ENCODE assay signal across 8 cellular contexts in genomic region chr11:95067828-95068244, GRCh38. TPM values are rescaled to one million over a fixed set of nuclear protein-coding genes. Genes with fewer than 3 reads are reported as not detected.
DNase-seq lines count a peak whose midpoint lies in the region; ATAC-seq and TF ChIP-seq lines count a peak whose summit lies in the region.

No MANE protein-coding gene starts in this region.

- H3K4me1 ChIP-seq in RWPE2 (ENCODE audit: insufficient read depth, poor library complexity, severe bottlenecking) = peaks cover 28% of the 10 kb centered on the region
- H3K4me1 ChIP-seq in mononuclear cell (ENCODE audit: insufficient read depth, low read length) = peaks cover 18% of the 10 kb centered on the region
- H3K4me1 ChIP-seq in uterus = peaks cover 0 to 12% of the 10 kb centered on the region in 2 donors

- H3K27ac ChIP-seq in RWPE2 (ENCODE audit: poor library complexity, severe bottlenecking) (peak overlapping the region; percentile 69), uterus (peak overlapping the region; percentile 98 to 99)

- no peaks in the 10 kb centered on the region for H3K9me3 ChIP-seq in RWPE2 (ENCODE audit: severe bottlenecking)
- no peaks in the 10 kb centered on the region for H3K9me3 ChIP-seq in mononuclear cell (ENCODE audit: low read depth, low read length)
- no peaks in the 10 kb centered on the region for H3K9me3 ChIP-seq in uterus

- intact Hi-C loops in uterus (cut with DNase I; ENCODE audit: low total_unique reads) = loop anchor here (5.0 kb wide), 1 partner anchor 84 kb away; no protein-coding TSS in a partner anchor

- no peak for TF ChIP-seq POLR2A in uterus (IDR thresholded peaks at IDR 0.05)

- ATAC-seq in RWPE2 (ENCODE audit: low read depth) = no peak

- H3K36me3 ChIP-seq in RWPE2 (ENCODE audit: low read depth) (peaks cover 14% of the 10 kb centered on the region), uterus (no peaks in the 10 kb centered on the region)

- H3K4me3 ChIP-seq in RWPE2 (ENCODE audit: severe bottlenecking) (peak overlapping the region; percentile 57), mononuclear cell (ENCODE audit: low read length) (peak overlapping the region; percentile 68), uterus (peak overlapping the region; percentile 84)

- DNase-seq in SIG-M5 treated with dmso at 0.1 percent for 504 hours (lab: John Stamatoyannopoulos, UW; ENCODE audit: unreplicated experiment) (peak; percentile 23), SIG-M5 (lab: John Stamatoyannopoulos, UW) (no peak), RWPE2 (ENCODE audit: low spot score) (no peak), dedifferentiated amniotic fluid mesenchymal stem cell (ENCODE audit: extremely low spot score) (peak; percentile 67), uterus (peak in 1 of 2 donors; percentile 39), SW480 (ENCODE audit: low spot score) (no peak), GM10266 (ENCODE audit: extremely low spot score) (no peak)

- H3K27me3 ChIP-seq in RWPE2 (ENCODE audit: insufficient read depth, poor library complexity, severe bottlenecking) (no peaks in the 10 kb centered on the region), mononuclear cell (ENCODE audit: insufficient read depth, low read length) (no peaks in the 10 kb centered on the region), uterus (no peaks in the 10 kb centered on the region)

- TF ChIP-seq CTCF in RWPE2 (IDR thresholded peaks at IDR 0.05; ENCODE audit: poor library complexity, severe bottlenecking) = no peak
- no peak for TF ChIP-seq CTCF in uterus (IDR thresholded peaks at IDR 0.05)
- no peak for TF ChIP-seq CTCF in GM10266 (IDR thresholded peaks at IDR 0.05; ENCODE audit: control insufficient read depth, insufficient read depth, low read depth, missing control alignments)

RNA-seq across cellular contexts. Expression of gene SRSF8, which starts 1.1 kb away (rescaled TPM):
- total RNA-seq in mononuclear cell = 43.7 TPM
- 10 to 100 TPM; 24.3 to 70.6 (median 32.9) TPM for total RNA-seq in uterus

RNA-seq across cellular contexts. Expression of gene KDM4F, which starts 18.6 kb away (rescaled TPM):
- total RNA-seq in mononuclear cell = not detected
- not detected for total RNA-seq in uterus

RNA-seq across cellular contexts. Expression of gene ENDOD1, which starts 21.8 kb away (rescaled TPM):
- total RNA-seq in mononuclear cell (20.9 TPM), uterus (10 to 100 TPM; 35.0 to 82.9 (median 60.0) TPM)

RNA-seq across cellular contexts. Expression of gene KDM4E, which starts 42.8 kb away (rescaled TPM):
- total RNA-seq in mononuclear cell (not detected), uterus (not detected)

Comparison
In these comparisons a context has a peak if more than half of its experiments do, and no peak if none do; other contexts are left out.
1. DNase-seq: peak in SIG-M5 treated with dmso at 0.1 percent for 504 hours (single experiment) and dedifferentiated amniotic fluid mesenchymal stem cell (single experiment); none in SIG-M5 (single experiment), RWPE2 (single experiment), SW480 (single experiment) and GM10266 (single experiment).
2. Peak in every context shown above with its lines, with median percentiles within 50 percentile points of each other: H3K4me3 ChIP-seq.